Comparison of ENCODE assay signal across 26 cellular contexts in the genomic region with DNA sequence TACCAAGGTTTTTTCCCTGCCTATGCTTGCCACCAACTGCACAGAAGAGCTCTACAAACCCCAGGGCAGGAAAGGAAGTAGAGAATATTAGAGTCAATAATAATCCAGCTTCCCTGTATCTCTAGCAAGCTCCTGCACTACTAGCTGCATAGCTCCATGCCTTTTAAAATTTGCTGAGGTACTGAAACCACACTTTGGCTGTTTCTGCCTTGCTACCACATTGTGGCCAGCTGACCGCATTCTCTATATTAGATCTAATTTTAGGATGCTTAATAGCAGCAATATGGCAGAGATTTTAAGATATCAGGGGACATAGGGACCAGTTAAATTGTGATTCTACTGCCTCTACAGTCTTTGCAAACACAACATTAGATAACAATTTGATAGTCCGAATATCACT.
"Had no signal": no experiment of that assay in that cellular context is flagged by ENCODE, and none has a peak within 500 bp of the region (broad histone marks: within the 10 kb centered on the region; RNA-seq: fewer than 3 reads in every experiment).

No MANE protein-coding gene starts in this region.

- H3K27me3 ChIP-seq: ascending aorta, breast epithelium, cardiac muscle cell, colonic mucosa, esophagus squamous epithelium, gastroesophageal sphincter, hepatocyte had no signal

- H3K4me1 ChIP-seq: ascending aorta, breast epithelium, colonic mucosa, esophagus squamous epithelium, gastroesophageal sphincter, heart right ventricle had no signal

- H3K4me3 ChIP-seq: ascending aorta, breast epithelium, cardiac muscle cell, colonic mucosa, esophagus squamous epithelium, gastroesophageal sphincter, heart right ventricle, hepatocyte had no signal

- DNase-seq: activated B cell treated with CpG ODN at 0.5 μM for 24 hours; activated CD4-positive, alpha-beta T cell treated with anti-CD3 and anti-CD28 coated beads for 48 hours; activated CD4-positive, alpha-beta T cell treated with anti-CD3 and anti-CD28 coated beads, Interleukin-2, amount 50 U/mL, for 1 hour; activated CD4-positive, alpha-beta T cell treated with anti-CD3 and anti-CD28 coated beads, Interleukin-2, amount 50 U/mL, for 48 hours; activated CD8-positive, alpha-beta memory T cell treated with anti-CD3 and anti-CD28 coated beads for 24 hours; activated CD8-positive, alpha-beta T cell treated with anti-CD3 and anti-CD28 coated beads for 36 hours; activated effector memory CD4-positive, alpha-beta T cell treated with Interleukin-2 at 50 U/mL for 16 hours; activated naive CD4-positive, alpha-beta T cell treated with anti-CD3 and anti-CD28 coated beads for 36 hours; activated naive CD8-positive, alpha-beta T cell treated with anti-CD3 and anti-CD28 coated beads for 36 hours; activated T-cell treated with anti-CD3 and anti-CD28 coated beads, Interleukin-2, amount 50 U/mL, for 4 hours; central memory CD4-positive, alpha-beta T cell; cerebellar nuclear complex; colonic mucosa; effector CD8-positive, alpha-beta T cell; esophagus squamous epithelium; foreskin melanocyte; heart right ventricle; T1000; WERI-Rb-1 had no signal

- FAIRE-seq: endometrium, endothelial cell of umbilical vein had no signal

- H3K9me3 ChIP-seq: ascending aorta, breast epithelium, colonic mucosa, gastroesophageal sphincter, heart right ventricle had no signal

- H3K79me2 ChIP-seq: hepatocyte had no signal

- H3K4me2 ChIP-seq: hepatocyte had no signal

- H3K36me3 ChIP-seq: ascending aorta, breast epithelium, cardiac muscle cell, colonic mucosa, esophagus squamous epithelium, gastroesophageal sphincter, heart right ventricle, WERI-Rb-1 had no signal

- H2AFZ ChIP-seq: hepatocyte had no signal
